31 cellular contexts compared by ENCODE assay signal in the genomic region with DNA sequence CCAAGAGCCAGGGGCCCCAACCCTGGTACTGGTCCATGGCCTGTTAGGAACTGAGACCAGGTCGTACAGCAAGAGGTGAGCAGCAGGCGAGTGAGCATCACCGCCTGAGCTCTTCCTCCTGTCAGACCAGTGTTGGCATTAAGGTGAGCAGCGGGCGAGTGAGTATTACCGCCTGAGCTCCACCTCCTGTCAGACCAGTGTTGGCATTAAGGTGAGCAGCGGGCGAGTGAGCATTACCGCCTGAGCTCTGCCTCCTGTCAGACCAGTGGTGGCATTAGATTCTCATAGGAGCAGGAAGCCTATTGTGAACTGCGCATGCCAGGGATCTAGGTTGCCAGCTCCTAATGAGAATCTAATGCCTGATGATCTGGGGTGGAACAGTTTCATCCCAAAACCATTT. TPM values are rescaled to one million over a fixed set of nuclear protein-coding genes. Genes with fewer than 3 reads are reported as not detected.
"Had no signal": no experiment of that assay in that cellular context is flagged by ENCODE, and none has a peak within 500 bp of the region (broad histone marks: within the 10 kb centered on the region; RNA-seq: fewer than 3 reads in every experiment).

No MANE protein-coding gene starts in this region.

- H3K27ac ChIP-seq: ascending aorta, cardiac muscle cell, VCaP had no signal

- H3K9me3 ChIP-seq: ascending aorta had no signal

- H3K36me3 ChIP-seq: ascending aorta, cardiac muscle cell had no signal

- FAIRE-seq: bronchial epithelial cell, TTC549 had no signal

- DNase-seq: activated B cell treated with CpG ODN at 0.5 μM for 24 hours; activated CD4-positive, alpha-beta memory T cell treated with anti-CD3 and anti-CD28 coated beads, Interleukin-2, amount 10 ng/mL, durations not matched to agents 7 days and 5 days; activated CD4-positive, alpha-beta T cell treated with anti-CD3 and anti-CD28 coated beads for 1 hour; activated CD4-positive, alpha-beta T cell treated with anti-CD3 and anti-CD28 coated beads for 36 hours; activated CD4-positive, alpha-beta T cell treated with anti-CD3 and anti-CD28 coated beads for 48 hours; activated CD4-positive, alpha-beta T cell treated with anti-CD3 and anti-CD28 coated beads, Interleukin-2, amount 10 ng/mL, durations not matched to agents 7 days and 5 days; activated CD4-positive, alpha-beta T cell treated with anti-CD3 and anti-CD28 coated beads, Interleukin-2, amount 50 U/mL, for 48 hours; activated CD8-positive, alpha-beta memory T cell treated with anti-CD3 and anti-CD28 coated beads for 24 hours; activated CD8-positive, alpha-beta memory T cell treated with anti-CD3 and anti-CD28 coated beads, Interleukin-2, amount 10 ng/mL, durations not matched to agents 7 days and 5 days; activated CD8-positive, alpha-beta memory T cell treated with anti-CD3 and anti-CD28 coated beads, Interleukin-2, amount 50 U/mL, for 48 hours; activated CD8-positive, alpha-beta T cell treated with anti-CD3 and anti-CD28 coated beads, Interleukin-2, amount 10 ng/mL, durations not matched to agents 7 days and 5 days; activated effector memory CD4-positive, alpha-beta T cell treated with Interleukin-2 at 50 U/mL for 16 hours; activated gamma-delta T cell; activated naive CD4-positive, alpha-beta T cell treated with anti-CD3 and anti-CD28 coated beads, Interleukin-2, amount 10 ng/mL, durations not matched to agents 7 days and 5 days; activated naive CD4-positive, alpha-beta T cell treated with Interleukin-2 at 50 U/mL for 16 hours; activated naive CD8-positive, alpha-beta T cell treated with anti-CD3 and anti-CD28 coated beads, Interleukin-2, amount 10 ng/mL, durations not matched to agents 7 days and 5 days; activated naive CD8-positive, alpha-beta T cell treated with anti-CD3 and anti-CD28 coated beads, Interleukin-2, amount 50 U/mL, for 24 hours; activated T-cell treated with anti-CD3 and anti-CD28 coated beads, Interleukin-2, amount 50 U/mL, for 24 hours; activated T-cell treated with anti-CD3 and anti-CD28 coated beads, Interleukin-2, amount 50 U/mL, for 48 hours; amygdala; anterior cingulate cortex; caudate nucleus; SW 1271; T-helper 1 cell; T-helper 2 cell; T-helper 9 cell had no signal

- H3K4me3 ChIP-seq: ascending aorta, cardiac muscle cell had no signal

- H3K27me3 ChIP-seq: ascending aorta, cardiac muscle cell had no signal

RNA-seq across cellular contexts. Expression of gene UBE2QL1, which starts 31.0 kb away (rescaled TPM):
- total RNA-seq: activated CD4-positive, alpha-beta T cell treated with anti-CD3 and anti-CD28 coated beads for 36 hours; activated CD4-positive, alpha-beta T cell treated with anti-CD3 and anti-CD28 coated beads, Interleukin-2, amount 10 ng/mL, durations not matched to agents 7 days and 5 days; activated CD8-positive, alpha-beta T cell treated with anti-CD3 and anti-CD28 coated beads, Interleukin-2, amount 10 ng/mL, durations not matched to agents 7 days and 5 days; activated naive CD8-positive, alpha-beta T cell treated with anti-CD3 and anti-CD28 coated beads, Interleukin-2, amount 10 ng/mL, durations not matched to agents 7 days and 5 days; bronchial epithelial cell had no signal
